Comparison of ENCODE assay signal across 11 cellular contexts in the genomic region with DNA sequence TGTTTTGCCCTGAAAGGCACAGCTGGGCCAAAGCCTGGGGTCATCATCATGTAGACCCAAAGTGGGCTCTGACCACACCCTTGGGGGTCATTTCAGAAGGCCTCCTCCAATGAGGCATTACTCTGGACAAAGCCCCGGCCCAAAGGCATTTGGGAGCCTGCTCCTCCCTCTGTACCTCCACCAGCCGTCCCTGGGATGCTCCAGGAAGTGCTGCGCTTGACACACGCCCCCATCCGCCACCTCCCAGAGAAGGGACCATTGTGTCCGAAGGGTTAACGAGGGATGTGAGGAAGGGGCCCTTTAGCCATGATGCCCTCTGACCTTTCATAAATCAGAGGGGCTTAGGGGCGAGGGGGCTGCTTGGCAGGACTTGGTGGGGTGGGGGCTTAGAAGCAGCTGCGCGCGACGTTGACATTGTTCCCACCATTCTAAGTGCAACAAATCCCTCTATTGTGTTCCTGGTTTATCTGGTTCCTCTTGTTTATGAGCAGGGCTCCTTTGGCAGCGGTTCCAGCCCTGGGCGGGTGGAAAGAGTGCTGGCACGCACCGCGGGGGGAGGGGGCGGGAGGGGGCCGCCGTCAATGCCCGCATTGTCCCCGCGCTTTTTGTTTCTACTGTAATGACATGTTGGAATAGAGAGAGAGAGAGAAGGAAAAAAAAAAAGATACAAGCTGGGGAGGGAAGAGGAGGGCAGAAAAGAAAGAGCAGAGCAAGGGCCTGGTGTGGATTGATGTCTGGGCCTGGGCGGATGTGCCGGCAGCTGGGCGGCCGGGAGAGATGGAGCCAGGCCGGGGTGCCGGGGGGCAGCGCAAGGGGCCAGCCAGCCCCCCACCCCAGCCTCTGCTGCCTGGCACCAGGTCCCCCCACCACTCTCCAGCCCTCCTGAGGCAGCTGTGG. TPM values are rescaled to one million over a fixed set of nuclear protein-coding genes. Genes with fewer than 3 reads are reported as not detected.
DNase-seq lines count a peak whose midpoint lies in the region; ATAC-seq, FAIRE-seq and TF ChIP-seq lines count a peak whose summit lies in the region.
"Had no signal": no experiment of that assay in that cellular context is flagged by ENCODE, and none has a peak within 500 bp of the region (broad histone marks: within the 10 kb centered on the region; RNA-seq: fewer than 3 reads in every experiment).

No MANE protein-coding gene starts in this region.

- peak overlapping the region in 1 of 2 donors; percentile 23 for H3K4me3 ChIP-seq in esophagus (ENCODE audit: low read depth in 1 of 2, low read length in 2 of 2)
- no peak overlapping the region for H3K4me3 ChIP-seq in mesendoderm (ENCODE audit: low read length)
- H3K4me3 ChIP-seq in kidney (ENCODE audit: low read length in 2 of 2), result no peak overlapping the region
- H3K4me3 ChIP-seq: psoas muscle had no signal

- peaks cover 6 to 14% of the 10 kb centered on the region in 2 donors for H3K4me1 ChIP-seq in esophagus (ENCODE audit: control insufficient read depth in 2 of 2, insufficient read depth in 2 of 2, low read length in 1 of 2)
- H3K4me1 ChIP-seq in mesendoderm (ENCODE audit: control insufficient read depth, low read depth, low read length), result no peaks in the 10 kb centered on the region
- H3K4me1 ChIP-seq in kidney (ENCODE audit: control insufficient read depth in 1 of 2, insufficient read depth in 1 of 2, low read depth in 1 of 2, low read length in 2 of 2), result peaks cover 4 to 5% of the 10 kb centered on the region in 2 donors

- H2BK5ac ChIP-seq in mesendoderm (ENCODE audit: low read length), result no peak overlapping the region

- H2BK15ac ChIP-seq in mesendoderm (replicated peaks; ENCODE audit: low read depth), result no peak overlapping the region

- no peak for TF ChIP-seq CTCF in kidney (IDR thresholded peaks at IDR 0.05; ENCODE audit: borderline replicate concordance, extremely low read depth, insufficient read depth)

- H2BK120ac ChIP-seq in mesendoderm (ENCODE audit: low read depth, low read length), result no peak overlapping the region

- no peak overlapping the region for H3K18ac ChIP-seq in mesendoderm (ENCODE audit: low read length)

- no peak overlapping the region for H3K4ac ChIP-seq in mesendoderm (ENCODE audit: low read depth, low read length)

- no peak overlapping the region for H4K5ac ChIP-seq in mesendoderm (ENCODE audit: low read length)

- FAIRE-seq in urothelium cell line (lab: Jason Lieb, UNC), result peak; percentile 13
- FAIRE-seq in kidney (lab: Jason Lieb, UNC), result no peak

- peak overlapping the region; percentile 56 for H3K56ac ChIP-seq in mesendoderm (ENCODE audit: low read length)

- DNase-seq in NCI-H748 (lab: John Stamatoyannopoulos, UW; ENCODE audit: unreplicated experiment) (peak; percentile 10), NCI-H748 treated with DMSO at 0.1 percent for 48 hours (lab: John Stamatoyannopoulos, UW) (no peak), mesendoderm (peak; percentile 38), urothelium cell line (ENCODE audit: low spot score) (no peak), kidney (no peak), GDM1 (lab: John Stamatoyannopoulos, UW) (no peak)
- DNase-seq: activated CD4-positive, CD25-positive, alpha-beta regulatory T cell treated with anti-CD3 and anti-CD28 coated beads, Interleukin-2, amount 50 U/mL, for 72 hours; NCI-H1930; psoas muscle had no signal

- intact Hi-C loops in kidney (cut with DNase I), result no loop called here

- H2AK5ac ChIP-seq in mesendoderm (ENCODE audit: low read length), result no peak overlapping the region

- H3K27ac ChIP-seq in esophagus (ENCODE audit: low read depth in 2 of 2, low read length in 1 of 2), result peak overlapping the region; percentile 19 to 87
- H3K27ac ChIP-seq in mesendoderm (ENCODE audit: low read depth, low read length), result no peak overlapping the region
- H3K27ac ChIP-seq in kidney (ENCODE audit: low read depth in 2 of 2, low read length in 2 of 2), result no peak overlapping the region
- H3K27ac ChIP-seq: psoas muscle had no signal

- WGBS in esophagus, 2 donors, result 29 to 38% methylated on average over 26 to 30 of the region's 30 CpGs
- WGBS in mesendoderm (ENCODE audit: extremely low coverage, insufficient coverage, low lambda C conversion rate), result no CpG with 5 or more reads among the region's 30 CpGs

- H4K8ac ChIP-seq in mesendoderm (ENCODE audit: low read depth, low read length), result no peak overlapping the region

- no peak overlapping the region for H3K4me2 ChIP-seq in mesendoderm (ENCODE audit: low read length)

- H3K27me3 ChIP-seq in esophagus (ENCODE audit: control insufficient read depth in 1 of 2, insufficient read depth in 2 of 2, low read length in 2 of 2) (no peaks in the 10 kb centered on the region), mesendoderm (ENCODE audit: insufficient read depth, low read length, poor library complexity) (no peaks in the 10 kb centered on the region)

- no peak overlapping the region for H3K23ac ChIP-seq in mesendoderm (ENCODE audit: low read length)

- no peak for ATAC-seq in GM19324 (IDR thresholded peaks at IDR 0.05; ENCODE audit: low FRiP score, unreplicated experiment)

- no peaks in the 10 kb centered on the region for H3K36me3 ChIP-seq in esophagus (ENCODE audit: control insufficient read depth in 2 of 2, insufficient read depth in 2 of 2, low read length in 1 of 2)
- H3K36me3 ChIP-seq in mesendoderm (ENCODE audit: control insufficient read depth, insufficient read depth, low read length), result no peaks in the 10 kb centered on the region
- H3K36me3 ChIP-seq in kidney (ENCODE audit: control insufficient read depth in 1 of 2, insufficient read depth in 2 of 2, low read length in 2 of 2), result no peaks in the 10 kb centered on the region

- no peaks in the 10 kb centered on the region for H3K79me1 ChIP-seq in mesendoderm (ENCODE audit: low read length)

- no peaks in the 10 kb centered on the region for H3K79me2 ChIP-seq in mesendoderm (ENCODE audit: control insufficient read depth, insufficient read depth, low read length)

- no peaks in the 10 kb centered on the region for H3K9me3 ChIP-seq in esophagus (ENCODE audit: control insufficient read depth in 2 of 2, insufficient read depth in 1 of 2, low read depth in 1 of 2, low read length in 1 of 2)
- no peaks in the 10 kb centered on the region for H3K9me3 ChIP-seq in kidney (ENCODE audit: control insufficient read depth in 1 of 2, low read length in 2 of 2)
- H3K9me3 ChIP-seq: psoas muscle had no signal

- no peak overlapping the region for H3K9ac ChIP-seq in mesendoderm (ENCODE audit: low read length)
- H3K9ac ChIP-seq in kidney (ENCODE audit: low read length in 2 of 2), result no peak overlapping the region

RNA-seq across cellular contexts. Expression of gene SOX10, which starts 32.1 kb away (rescaled TPM):
- polyA plus RNA-seq in esophagus, result under 1 TPM; 0.63 to 0.99 TPM
- 2.7 TPM for polyA plus RNA-seq in mesendoderm (2013, experiment 1 of 2)
- polyA plus RNA-seq in mesendoderm (2013, experiment 2 of 2), result 2.7 TPM
- total RNA-seq in kidney, result 1.5 TPM
- polyA plus RNA-seq in kidney (ENCODE audit: insufficient read depth, low read depth, low replicate concordance), result 0.22 TPM

RNA-seq across cellular contexts. Expression of gene PICK1, which starts 40.8 kb away (rescaled TPM):
- polyA plus RNA-seq in esophagus (10 to 100 TPM; 25.3 to 25.6 TPM), kidney (ENCODE audit: insufficient read depth, low read depth, low replicate concordance) (28.4 TPM)
- 13.2 TPM for polyA plus RNA-seq in mesendoderm (2013, experiment 1 of 2)
- polyA plus RNA-seq in mesendoderm (2013, experiment 2 of 2), result 11.8 TPM
- 43.4 TPM for total RNA-seq in kidney

Comparison
In these comparisons a context has a peak if more than half of its experiments do, and no peak if none do; other contexts are left out.
1. DNase-seq: peak in NCI-H748 (single experiment) and mesendoderm (single experiment); none in NCI-H748 treated with DMSO at 0.1 percent for 48 hours (single experiment), urothelium cell line (single experiment), kidney (single experiment) and GDM1 (single experiment).
2. H3K27ac ChIP-seq: peak in esophagus (2 of 2); none in mesendoderm (single experiment) and kidney (0 of 2).